10 cellular contexts compared by ENCODE assay signal in the genomic region with DNA sequence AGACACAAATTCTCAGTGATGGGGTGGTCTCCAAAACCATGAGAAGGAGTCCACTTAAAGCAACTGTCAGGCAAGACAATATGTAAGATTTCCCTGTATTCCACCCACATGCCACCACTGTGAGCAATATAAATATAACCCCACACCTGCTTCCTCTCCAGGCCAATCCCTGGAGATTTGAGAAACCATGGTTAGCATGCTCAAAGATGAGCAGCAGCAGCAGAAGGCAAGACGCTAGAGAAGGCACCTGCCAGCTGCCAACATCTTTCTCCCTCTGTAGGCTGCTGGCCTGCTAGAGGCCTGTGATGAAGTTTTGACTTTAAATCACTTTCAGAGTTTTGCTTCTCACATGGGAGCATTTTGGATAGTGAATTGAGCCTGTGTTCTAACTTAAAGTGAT. TPM values are rescaled to one million over a fixed set of nuclear protein-coding genes. Genes with fewer than 3 reads are reported as not detected.
DNase-seq lines count a peak whose midpoint lies in the region; ATAC-seq, FAIRE-seq and TF ChIP-seq lines count a peak whose summit lies in the region.
"Had no signal": no experiment of that assay in that cellular context is flagged by ENCODE, and none has a peak within 500 bp of the region (broad histone marks: within the 10 kb centered on the region; RNA-seq: fewer than 3 reads in every experiment).

No MANE protein-coding gene starts in this region.

- H3K9me3 ChIP-seq in Panc1 (ENCODE audit: control insufficient read depth, insufficient read depth, low read depth, low read length) (no peaks in the 10 kb centered on the region), smooth muscle cell (replicated peaks; ENCODE audit: low read depth) (no peaks in the 10 kb centered on the region), spleen (peaks cover 0 to 6% (median 0%) of the 10 kb centered on the region in 8 donors)

- POLR2A ChIA-PET in Panc1 (lab: Charles Lee) = no interaction called here

- DNase-seq in GM19239 (ENCODE audit: insufficient read length, low spot score) (no peak), Panc1 (ENCODE audit: low read depth, low spot score) (no peak), germinal center (ENCODE audit: low spot score) (peak; percentile 12), smooth muscle cell (lab: John Stamatoyannopoulos, UW; ENCODE audit: unreplicated experiment) (no peak), iPS-NIHi7 (ENCODE audit: extremely low spot score) (no peak), spleen (no peak), NCI-H128 (lab: John Stamatoyannopoulos, UW; ENCODE audit: unreplicated experiment) (no peak)
- DNase-seq: naive thymus-derived CD4-positive, alpha-beta T cell had no signal

- H3K27me3 ChIP-seq in Panc1 (ENCODE audit: control insufficient read depth, insufficient read depth, low read length) (no peaks in the 10 kb centered on the region), smooth muscle cell (ENCODE audit: low read depth) (no peaks in the 10 kb centered on the region), spleen (replicated peaks in 1 of 7) (no peaks in the 10 kb centered on the region)

- no peaks in the 10 kb centered on the region for H3K79me2 ChIP-seq in smooth muscle cell (ENCODE audit: low read depth)

- no peaks in the 10 kb centered on the region for H3K36me3 ChIP-seq in Panc1 (ENCODE audit: control insufficient read depth, insufficient read depth, low read length)
- H3K36me3 ChIP-seq in smooth muscle cell (ENCODE audit: low read depth) = no peaks in the 10 kb centered on the region
- no peaks in the 10 kb centered on the region for H3K36me3 ChIP-seq in spleen

- ATAC-seq in Panc1 (peak; percentile 34; the same call in 1 of the 2 replicates), GM21717 (IDR thresholded peaks at IDR 0.05; ENCODE audit: unreplicated experiment) (no peak)

- H4K20me1 ChIP-seq in smooth muscle cell (ENCODE audit: low read depth) = no peaks in the 10 kb centered on the region

- peak; percentile 31 for FAIRE-seq in GM19239 (lab: Jason Lieb, UNC)
- FAIRE-seq: G401.6 had no signal

- H3K27ac ChIP-seq in Panc1 (ENCODE audit: low read length) = no peak overlapping the region
- H3K27ac ChIP-seq in smooth muscle cell (ENCODE audit: low read depth) = peak overlapping the region; percentile 77
- H3K27ac ChIP-seq in spleen = peak overlapping the region in 4 of 8 donors; percentile 20 to 66 (median 34)

- peaks cover 10% of the 10 kb centered on the region for H3F3A ChIP-seq in smooth muscle cell (ENCODE audit: low read depth)

- H3K4me1 ChIP-seq in Panc1 (ENCODE audit: control insufficient read depth, insufficient read depth, low read length) = peaks cover 3% of the 10 kb centered on the region; the same call in 1 of the 2 replicates
- H3K4me1 ChIP-seq in smooth muscle cell (ENCODE audit: low read depth) = no peaks in the 10 kb centered on the region
- peaks cover 0 to 21% (median 11%) of the 10 kb centered on the region in 6 donors for H3K4me1 ChIP-seq in spleen

- no TSS peak for BruUV-seq in Panc1 (replicated peaks; lab: Mats Ljungman, UMichigan)

- CTCF ChIA-PET in Panc1 (lab: Charles Lee) = no interaction called here

- H3K4me3 ChIP-seq in Panc1 (ENCODE audit: low read depth in 2 of 2, low read length in 2 of 2) = no peak overlapping the region
- H3K4me3 ChIP-seq in smooth muscle cell = no peak overlapping the region
- H3K4me3 ChIP-seq in spleen = no peak overlapping the region

- TF ChIP-seq CTCF in Panc1 (IDR thresholded peaks at IDR 0.05) = no peak
- TF ChIP-seq CTCF in smooth muscle cell (IDR thresholded peaks at IDR 0.05; ENCODE audit: borderline replicate concordance, insufficient read depth, poor library complexity, severe bottlenecking) = no peak
- TF ChIP-seq CTCF in spleen (IDR thresholded peaks at IDR 0.05 in 8 of 11, conservative IDR thresholded peaks at IDR 0.05 in 3 of 11) = no peak

- no peak overlapping the region for H3K9ac ChIP-seq in smooth muscle cell (ENCODE audit: low read depth)

- in situ Hi-C loops in Panc1 (cut with HindIII; ENCODE audit: low pct_unique_long_range_greater_than_20kb, low sequenced_read_pairs) = no loop called here

- no peak for TF ChIP-seq POLR2A in spleen (IDR thresholded peaks at IDR 0.05)

- intact Hi-C loops in Panc1 (cut with micrococcal nuclease; ENCODE audit: unreplicated experiment) (no loop called here), spleen (cut with DNase I; ENCODE audit: low total_unique reads) (no loop called here)

- 77% methylated on average over 1 of the region's 1 CpG for WGBS in smooth muscle cell (ENCODE audit: low lambda C conversion rate)
- WGBS in spleen, 5 donors = 45 to 57% (median 48%) methylated on average over 1 of the region's 1 CpG

- H2AFZ ChIP-seq in smooth muscle cell (ENCODE audit: low read depth) = no peak overlapping the region

- H3K4me2 ChIP-seq in smooth muscle cell = no peak overlapping the region

RNA-seq across cellular contexts. Expression of gene SOD2, which starts 7.9 kb away (rescaled TPM):
- total RNA-seq in Panc1 (2021; ENCODE audit: unreplicated experiment) (180 TPM), smooth muscle cell (68.4 and 69.4 TPM in 2 replicates), spleen (100 to 1,000 TPM; 163 to 463 (median 267) TPM)
- 137 TPM for polyA plus RNA-seq in Panc1 (2012; ENCODE audit: insufficient read length)
- polyA plus RNA-seq in smooth muscle cell (53.2 and 72.0 TPM in 2 replicates), spleen (100 to 1,000 TPM in 1 of 3 donors, 10 to 100 TPM in 2; 60.3 to 169 (median 83.2) TPM)

RNA-seq across cellular contexts. Expression of gene WTAP, which starts 26.3 kb away (rescaled TPM):
- total RNA-seq in Panc1 (2021; ENCODE audit: unreplicated experiment) = 112 TPM
- polyA plus RNA-seq in Panc1 (2012; ENCODE audit: insufficient read length) = 51.1 TPM
- 90.2 and 94.1 TPM in 2 replicates for total RNA-seq in smooth muscle cell
- 39.4 and 56.8 TPM in 2 replicates for polyA plus RNA-seq in smooth muscle cell
- total RNA-seq in spleen = 100 to 1,000 TPM in 6 of 7 donors, 10 to 100 TPM in 1; 97.9 to 121 (median 115) TPM
- polyA plus RNA-seq in spleen = 100 to 1,000 TPM in 1 of 3 donors, 10 to 100 TPM in 2; 71.6 to 149 (median 78.6) TPM
